Comparison of ENCODE assay signal across 13 cellular contexts in the genomic region with DNA sequence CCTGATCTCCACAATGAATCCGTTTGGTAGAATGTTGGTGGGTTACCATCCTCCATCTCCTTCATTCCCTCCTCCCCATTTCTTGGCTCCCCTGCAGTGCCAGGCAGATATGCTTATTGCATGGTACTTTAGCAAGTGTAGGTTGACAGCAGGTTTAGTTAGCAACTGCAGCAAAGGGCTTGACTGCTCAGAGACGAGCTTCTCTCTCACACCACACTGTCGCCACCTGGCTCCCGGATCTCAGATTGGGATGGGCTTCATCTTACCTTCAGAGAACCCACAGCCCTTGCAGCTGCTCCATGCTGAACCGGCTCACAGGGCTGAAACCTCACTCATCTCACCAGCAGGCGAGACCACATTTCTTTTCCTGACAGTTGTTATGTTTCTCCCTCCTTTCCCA.
DNase-seq lines count a peak whose midpoint lies in the region; ATAC-seq, FAIRE-seq and TF ChIP-seq lines count a peak whose summit lies in the region.
"Had no signal": no experiment of that assay in that cellular context is flagged by ENCODE, and none has a peak within 500 bp of the region (broad histone marks: within the 10 kb centered on the region; RNA-seq: fewer than 3 reads in every experiment).

No MANE protein-coding gene starts in this region.

- no peaks in the 10 kb centered on the region for H3K9me3 Mint-ChIP-seq in natural killer cell
- H3K9me3 Mint-ChIP-seq: CD8-positive, alpha-beta memory T cell; nephron had no signal

- no peak for TF ChIP-seq EP300 in A549 (IDR thresholded peaks at IDR 0.05)

- 0 out of 5 replicates have a peak, but pooled peaks of 1 of the 2 experiments have one; percentile 5 for TF ChIP-seq RAD21 in A549 (conservative IDR thresholded peaks at IDR 0.05 in 1 of 2, IDR thresholded peaks at IDR 0.05 in 1 of 2)

- no peak overlapping the region for H3K4me3 Mint-ChIP-seq in natural killer cell
- H3K4me3 Mint-ChIP-seq: CD8-positive, alpha-beta memory T cell had no signal

- H3K27me3 Mint-ChIP-seq in natural killer cell (ENCODE audit: low read depth in 2 of 2) = peaks cover 27 to 72% of the 10 kb centered on the region in 2 donors

- intact Hi-C loops in natural killer cell (cut with micrococcal nuclease) = no loop called here

- FAIRE-seq in A549 (lab: Jason Lieb, UNC) = no peak
- FAIRE-seq: colon had no signal

- no peak overlapping the region for H3K4me3 ChIP-seq in A549
- H3K4me3 ChIP-seq in right atrium auricular region = no peak overlapping the region
- H3K4me3 ChIP-seq: testis had no signal

- CTCF ChIA-PET in A549 (lab: Yijun Ruan, JAX) = no interaction called here

- no peak overlapping the region for H3K27ac Mint-ChIP-seq in natural killer cell
- H3K27ac Mint-ChIP-seq: CD8-positive, alpha-beta memory T cell; nephron had no signal

- 3% methylated on average over 6 of the region's 6 CpGs for WGBS in A549 (ENCODE audit: missing lambda C conversion rate)

- POLR2A ChIA-PET in A549 (lab: Yijun Ruan, JAX) = no interaction called here

- H3K4me2 ChIP-seq in A549 = no peak overlapping the region

- no peak for TF ChIP-seq CTCF in A549 (IDR thresholded peaks at IDR 0.05)
- TF ChIP-seq CTCF in GM12874 (IDR thresholded peaks at IDR 0.05; ENCODE audit: insufficient read depth, low read depth, low read length) = peak; percentile 27; the same call in 1 of the 2 replicates
- TF ChIP-seq CTCF in right atrium auricular region (IDR thresholded peaks at IDR 0.05) = peak; percentile 11 to 48
- no peak for TF ChIP-seq CTCF in natural killer cell (IDR thresholded peaks at IDR 0.05)

- no peaks in the 10 kb centered on the region for H3K9me3 ChIP-seq in A549
- no peaks in the 10 kb centered on the region for H3K9me3 ChIP-seq in right atrium auricular region
- H3K9me3 ChIP-seq: testis had no signal

- H3K4me1 ChIP-seq in A549 (no peaks in the 10 kb centered on the region), right atrium auricular region (no peaks in the 10 kb centered on the region)
- H3K4me1 ChIP-seq: testis had no signal

- H3K4me1 Mint-ChIP-seq in natural killer cell = no peaks in the 10 kb centered on the region
- H3K4me1 Mint-ChIP-seq: CD8-positive, alpha-beta memory T cell had no signal

- no peak for TF ChIP-seq POLR2A in A549 (IDR thresholded peaks at IDR 0.05; ENCODE audit: low read length)

- no peaks in the 10 kb centered on the region for H3K36me3 ChIP-seq in right atrium auricular region

- H3K36me3 Mint-ChIP-seq in natural killer cell = no peaks in the 10 kb centered on the region
- H3K36me3 Mint-ChIP-seq: CD8-positive, alpha-beta memory T cell had no signal

- peak; percentile 42 to 45; a peak in 4 of 6 replicates for ATAC-seq in A549
- ATAC-seq in natural killer cell = no peak
- no peak for ATAC-seq in HG02970 (IDR thresholded peaks at IDR 0.05; ENCODE audit: low FRiP score, unreplicated experiment)

- no peak for DNase-seq in A549 (ENCODE audit: low read depth in 1 of 2, low spot score in 1 of 2)
- peak; percentile 9 for DNase-seq in OCI-M1 (lab: John Stamatoyannopoulos, UW)
- DNase-seq in right atrium auricular region (ENCODE audit: low spot score) = no peak
- no peak for DNase-seq in natural killer cell
- no peak for DNase-seq in occipital lobe (lab: John Stamatoyannopoulos, UW)
- no peak for DNase-seq in middle frontal gyrus (ENCODE audit: extremely low spot score, low spot score)
- DNase-seq: activated T-cell treated with anti-CD3 and anti-CD28 coated beads, Interleukin-2, amount 50 U/mL, for 1 hour; CD8-positive, alpha-beta memory T cell; testis had no signal

- H3K27ac ChIP-seq in A549 (no peak overlapping the region), right atrium auricular region (no peak overlapping the region)
- H3K27ac ChIP-seq: testis had no signal

- H3K27me3 ChIP-seq in right atrium auricular region = no peaks in the 10 kb centered on the region
- H3K27me3 ChIP-seq: testis had no signal

TF ChIP-seq in A549, 52 proteins besides CTCF, POLR2A, EP300 and RAD21:
- no peak for TF ChIP-seq BHLHE40 (IDR thresholded peaks at IDR 0.05; ENCODE audit: low read depth, low read length)
- TF ChIP-seq BCL3 (IDR thresholded peaks at IDR 0.05) = no peak
- no peak for TF ChIP-seq RCOR1 (IDR thresholded peaks at IDR 0.05; ENCODE audit: low read depth, low read length)
- TF ChIP-seq HEYL (CRISPR knock-in tag; IDR thresholded peaks at IDR 0.05) = no peak
- no peak for TF ChIP-seq NFE2L2 (conservative IDR thresholded peaks at IDR 0.05; ENCODE audit: low read length)
- TF ChIP-seq SREBF2 (IDR thresholded peaks at IDR 0.05) = no peak
- TF ChIP-seq HOXB13 (CRISPR knock-in tag; IDR thresholded peaks at IDR 0.05; ENCODE audit: low read depth) = no peak
- no peak for TF ChIP-seq KDM1A (IDR thresholded peaks at IDR 0.05; ENCODE audit: low read depth)
- TF ChIP-seq ZSCAN20 (CRISPR knock-in tag; IDR thresholded peaks at IDR 0.05) = no peak
- TF ChIP-seq, protein P1, sequence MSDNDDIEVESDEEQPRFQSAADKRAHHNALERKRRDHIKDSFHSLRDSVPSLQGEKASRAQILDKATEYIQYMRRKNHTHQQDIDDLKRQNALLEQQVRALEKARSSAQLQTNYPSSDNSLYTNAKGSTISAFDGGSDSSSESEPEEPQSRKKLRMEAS (IDR thresholded peaks at IDR 0.05) = no peak
- no peak for TF ChIP-seq E2F6 (IDR thresholded peaks at IDR 0.05; ENCODE audit: borderline replicate concordance, low read depth)
TF ChIP-seq in A549: peak in this region for 0.

Comparison
In these comparisons a context has a peak if more than half of its experiments do, and no peak if none do; other contexts are left out.
1. ATAC-seq: peak in A549 (2 of 2); none in natural killer cell (0 of 3) and HG02970 (single experiment).
2. CTCF ChIP-seq: peak in GM12874 (single experiment) and right atrium auricular region (2 of 2); none in A549 (single experiment) and natural killer cell (single experiment).